ENCODE assay signal across 1 cellular context in genomic region chr2:205629021-205629817, GRCh38.
TF ChIP-seq lines count a peak whose summit lies in the region.

No MANE protein-coding gene starts in this region.

TF ChIP-seq in WTC11, 78 proteins besides CTCF, POLR2A, EP300 and RAD21 (continued from another document):
- TF ChIP-seq, protein P1, sequence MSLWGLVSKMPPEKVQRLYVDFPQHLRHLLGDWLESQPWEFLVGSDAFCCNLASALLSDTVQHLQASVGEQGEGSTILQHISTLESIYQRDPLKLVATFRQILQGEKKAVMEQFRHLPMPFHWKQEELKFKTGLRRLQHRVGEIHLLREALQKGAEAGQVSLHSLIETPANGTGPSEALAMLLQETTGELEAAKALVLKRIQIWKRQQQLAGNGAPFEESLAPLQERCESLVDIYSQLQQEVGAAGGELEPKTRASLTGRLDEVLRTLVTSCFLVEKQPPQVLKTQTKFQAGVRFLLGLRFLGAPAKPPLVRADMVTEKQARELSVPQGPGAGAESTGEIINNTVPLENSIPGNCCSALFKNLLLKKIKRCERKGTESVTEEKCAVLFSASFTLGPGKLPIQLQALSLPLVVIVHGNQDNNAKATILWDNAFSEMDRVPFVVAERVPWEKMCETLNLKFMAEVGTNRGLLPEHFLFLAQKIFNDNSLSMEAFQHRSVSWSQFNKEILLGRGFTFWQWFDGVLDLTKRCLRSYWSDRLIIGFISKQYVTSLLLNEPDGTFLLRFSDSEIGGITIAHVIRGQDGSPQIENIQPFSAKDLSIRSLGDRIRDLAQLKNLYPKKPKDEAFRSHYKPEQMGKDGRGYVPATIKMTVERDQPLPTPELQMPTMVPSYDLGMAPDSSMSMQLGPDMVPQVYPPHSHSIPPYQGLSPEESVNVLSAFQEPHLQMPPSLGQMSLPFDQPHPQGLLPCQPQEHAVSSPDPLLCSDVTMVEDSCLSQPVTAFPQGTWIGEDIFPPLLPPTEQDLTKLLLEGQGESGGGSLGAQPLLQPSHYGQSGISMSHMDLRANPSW (CRISPR knock-in tag; conservative IDR thresholded peaks at IDR 0.05; ENCODE audit: low read depth): no peak
- TF ChIP-seq HMGA2 (CRISPR knock-in tag; IDR thresholded peaks at IDR 0.05) (no peak), ELF4 (CRISPR knock-in tag; IDR thresholded peaks at IDR 0.05; ENCODE audit: low read depth) (no peak), CBFB (CRISPR knock-in tag; IDR thresholded peaks at IDR 0.05; ENCODE audit: low read depth) (no peak), ZNF263 (CRISPR knock-in tag; IDR thresholded peaks at IDR 0.05; ENCODE audit: low read depth) (no peak), KAT7 (CRISPR knock-in tag; IDR thresholded peaks at IDR 0.05; ENCODE audit: borderline replicate concordance) (no peak)
